Comparison of ENCODE assay signal across 30 cellular contexts in the genomic region with DNA sequence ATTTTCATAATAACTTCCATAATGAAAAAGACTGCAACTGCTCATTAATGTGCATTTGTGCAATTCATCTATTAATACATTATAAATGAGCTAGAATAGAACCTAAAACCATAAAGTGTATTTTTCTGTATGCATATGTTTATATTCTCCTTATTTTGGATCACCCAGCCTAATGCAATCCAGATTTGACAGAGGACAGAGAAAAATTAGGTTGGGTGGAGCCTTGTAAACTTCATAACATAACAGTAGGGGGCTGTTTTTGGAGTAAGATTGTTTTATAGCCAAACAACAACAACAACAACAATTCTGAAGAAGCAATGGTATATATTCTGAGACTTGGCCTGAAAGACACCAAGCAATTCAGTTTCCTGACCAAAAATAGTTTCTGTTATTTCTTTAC.
"Had no signal": no experiment of that assay in that cellular context is flagged by ENCODE, and none has a peak within 500 bp of the region (broad histone marks: within the 10 kb centered on the region; RNA-seq: fewer than 3 reads in every experiment).

No MANE protein-coding gene starts in this region.

- H3K27me3 ChIP-seq: colonic mucosa, esophagus squamous epithelium, heart right ventricle, left lung, neutrophil, sigmoid colon, stomach, thyroid gland, vagina had no signal

- H3K79me2 ChIP-seq: parathyroid adenoma had no signal

- H3K4me1 Mint-ChIP-seq: mesothelial cell of epicardium; naive B cell; neural crest cell; stimulated activated effector memory CD8-positive, alpha-beta T cell treated with anti-CD3 and anti-CD28 coated beads, Interleukin-12 subunit alpha, Interleukin-12 subunit beta, amount 100 ng/mL, for 72 hours had no signal

- H3K36me3 Mint-ChIP-seq: mesothelial cell of epicardium; naive B cell; natural killer cell treated with Interleukin-12 subunit alpha and Interleukin-12 subunit beta and Interleukin-15 and Interleukin-18, amount 100 ng/mL, for 72 hours; stimulated activated effector memory CD8-positive, alpha-beta T cell treated with anti-CD3 and anti-CD28 coated beads, Interleukin-12 subunit alpha, Interleukin-12 subunit beta, amount 100 ng/mL, for 72 hours had no signal

- H3K9ac ChIP-seq: parathyroid adenoma had no signal

- H2AFZ ChIP-seq: parathyroid adenoma had no signal

- DNase-seq: colonic mucosa; dermis blood vessel endothelial cell; effector memory CD4-positive, alpha-beta T cell; erythroblast; esophagus squamous epithelium; foreskin melanocyte; glutamatergic neuron; heart right ventricle; hippocampal formation; left cardiac atrium; left lung; mesenchymal stem cell; mucosa of descending colon; naive B cell; right cardiac atrium; sigmoid colon; stimulated activated CD4-positive, alpha-beta T cell treated with anti-CD3 and anti-CD28 coated beads, Interleukin-2, amount 100 ng/mL, for 24 hours; stimulated activated CD4-positive, alpha-beta T cell treated with anti-CD3 and anti-CD28 coated beads, Interleukin-4, amount 100 ng/mL, for 24 hours; stimulated activated naive CD4-positive, alpha-beta T cell treated with Interleukin-2 at 50 U/mL for 16 hours; stomach; thyroid gland; trophoblast cell had no signal

- H3K9me3 ChIP-seq: colonic mucosa, neutrophil, thyroid gland, vagina had no signal

- H3K4me3 Mint-ChIP-seq: mesothelial cell of epicardium; naive B cell; natural killer cell treated with Interleukin-12 subunit alpha and Interleukin-12 subunit beta and Interleukin-15 and Interleukin-18, amount 100 ng/mL, for 72 hours; neural crest cell; stimulated activated effector memory CD8-positive, alpha-beta T cell treated with anti-CD3 and anti-CD28 coated beads, Interleukin-12 subunit alpha, Interleukin-12 subunit beta, amount 100 ng/mL, for 72 hours had no signal

- H3K27ac ChIP-seq: colonic mucosa, esophagus squamous epithelium, heart right ventricle, left lung, neutrophil, parathyroid adenoma, sigmoid colon, stomach, thyroid gland, vagina had no signal

- H3K4me1 ChIP-seq: colonic mucosa, esophagus squamous epithelium, heart right ventricle, left lung, parathyroid adenoma, sigmoid colon, stomach, thyroid gland, vagina had no signal

- H3K4me3 ChIP-seq: colonic mucosa, esophagus squamous epithelium, heart right ventricle, left lung, mucosa of descending colon, sigmoid colon, stomach, thyroid gland, vagina had no signal

- H3K36me3 ChIP-seq: colonic mucosa, esophagus squamous epithelium, heart right ventricle, left lung, neutrophil, sigmoid colon, stomach, thyroid gland, vagina had no signal

- H3K27ac Mint-ChIP-seq: mesothelial cell of epicardium; naive B cell; natural killer cell treated with Interleukin-12 subunit alpha and Interleukin-12 subunit beta and Interleukin-15 and Interleukin-18, amount 100 ng/mL, for 72 hours; progenitor cell of endocrine pancreas; stimulated activated effector memory CD8-positive, alpha-beta T cell treated with anti-CD3 and anti-CD28 coated beads, Interleukin-12 subunit alpha, Interleukin-12 subunit beta, amount 100 ng/mL, for 72 hours had no signal

- H3K27me3 Mint-ChIP-seq: naive B cell; natural killer cell treated with Interleukin-12 subunit alpha and Interleukin-12 subunit beta and Interleukin-15 and Interleukin-18, amount 100 ng/mL, for 72 hours; progenitor cell of endocrine pancreas had no signal
